Comparison of ENCODE assay signal across 8 cellular contexts in genomic region chr2:233426619-233427342, GRCh38.
DNase-seq lines count a peak whose midpoint lies in the region; ATAC-seq, FAIRE-seq and TF ChIP-seq lines count a peak whose summit lies in the region.

No MANE protein-coding gene starts in this region.

- peak overlapping the region in 1 of 2 experiments; percentile 13; a peak in 1 of 4 replicates for H3K27ac ChIP-seq in SK-N-SH (ENCODE audit: low read depth in 2 of 2, low read length in 1 of 2)
- H3K27ac ChIP-seq in K562 (ENCODE audit: extremely low read depth, low read depth, low read length): peak overlapping the region; percentile 94
- H3K27ac ChIP-seq in right cardiac atrium (ENCODE audit: low read length): no peak overlapping the region

- H3K9me3 ChIP-seq in SK-N-SH (no peaks in the 10 kb centered on the region), K562 (replicated peaks; ENCODE audit: control insufficient read depth, insufficient read depth, low read depth, low read length) (no peaks in the 10 kb centered on the region), skeletal muscle satellite cell (replicated peaks; ENCODE audit: low read length) (peaks cover 10% of the 10 kb centered on the region), right cardiac atrium (ENCODE audit: control insufficient read depth, low read length) (no peaks in the 10 kb centered on the region)

- TF ChIP-seq RAD21 in SK-N-SH (IDR thresholded peaks at IDR 0.05; ENCODE audit: low read length) (no peak), K562 (CRISPR knock-in tag; conservative IDR thresholded peaks at IDR 0.05 in 1 of 2, IDR thresholded peaks at IDR 0.05 in 1 of 2) (no peak)

- H3K9ac ChIP-seq in SK-N-SH (no peak overlapping the region), K562 (ENCODE audit: insufficient read depth in 1 of 2, low read depth in 2 of 2, low read length in 2 of 2) (peak overlapping the region in 1 of 2 experiments; percentile 45; a peak in 1 of 4 replicates), skeletal muscle satellite cell (ENCODE audit: low read depth, low read length) (peak overlapping the region; percentile 18)

- POLR2A ChIA-PET in SK-N-SH (lab: Yijun Ruan, JAX) (no interaction called here), K562 (lab: Yijun Ruan, JAX) (interaction anchor here (0.5 to 0.6 kb wide), 2 partner anchors 366 to 864 kb away, joined by 3 read pairs; no protein-coding TSS in a partner anchor)

- no peaks in the 10 kb centered on the region for H3K9me2 ChIP-seq in SK-N-SH

- CTCF ChIA-PET in SK-N-SH (lab: Yijun Ruan, JAX): interaction anchor here (1.2 to 5.1 kb wide), 3 partner anchors 10 to 18 kb away, joined by 3 to 29 read pairs (median 8); no protein-coding TSS in a partner anchor
- CTCF ChIA-PET in K562 (lab: Yijun Ruan, JAX; ENCODE audit: low intra/inter-chr PET ratio): no interaction called here

- no peak overlapping the region for H3K4me2 ChIP-seq in SK-N-SH
- peak overlapping the region; percentile 39 for H3K4me2 ChIP-seq in K562 (ENCODE audit: insufficient read depth, low read length)
- no peak overlapping the region for H3K4me2 ChIP-seq in skeletal muscle satellite cell (ENCODE audit: low read length)

- H2AFZ ChIP-seq in SK-N-SH (ENCODE audit: low read depth) (no peak overlapping the region), K562 (ENCODE audit: low read depth, low read length) (peak overlapping the region; percentile 25; the same call in 1 of the 2 replicates)

- DNase-seq in COLO829 (ENCODE audit: low spot score) (peak; percentile 54), SK-N-SH (no peak), K562 (ENCODE audit: extremely low read depth in 1 of 4, low spot score in 3 of 4) (peak; percentile 58 to 86 (median 62)), NCI-H748 treated with DMSO at 0.1 percent for 48 hours (lab: John Stamatoyannopoulos, UW) (no peak), right cardiac atrium (no peak), DMS79 treated with DMSO at 0.1 percent for 48 hours (lab: John Stamatoyannopoulos, UW) (no peak), UCSD-AML1 (lab: John Stamatoyannopoulos, UW; ENCODE audit: unreplicated experiment) (no peak)

- intact Hi-C loops in K562 (cut with micrococcal nuclease) (no loop called here), right cardiac atrium (cut with DNase I) (no loop called here)

- no peaks in the 10 kb centered on the region for H4K20me1 ChIP-seq in SK-N-SH (ENCODE audit: insufficient read depth)
- no peaks in the 10 kb centered on the region for H4K20me1 ChIP-seq in K562 (replicated peaks; ENCODE audit: control insufficient read depth, insufficient read depth, low read length)

- peak; percentile 91 for ATAC-seq in K562
- no peak for ATAC-seq in right cardiac atrium

- H3K4me3 ChIP-seq in SK-N-SH (ENCODE audit: low read depth in 2 of 2, low read length in 1 of 2) (no peak overlapping the region), K562 (no peak overlapping the region), skeletal muscle satellite cell (ENCODE audit: low read length) (no peak overlapping the region), right cardiac atrium (ENCODE audit: low read length) (no peak overlapping the region)

- TF ChIP-seq CTCF in SK-N-SH (IDR thresholded peaks at IDR 0.05) (no peak), K562 (IDR thresholded peaks at IDR 0.05 in 2 of 3, conservative IDR thresholded peaks at IDR 0.05 in 1 of 3; ENCODE audit: insufficient read depth in 2 of 3, low read depth in 1 of 3, low read length in 3 of 3) (no peak)

- H3K27me3 ChIP-seq in SK-N-SH (ENCODE audit: insufficient read depth) (no peaks in the 10 kb centered on the region), K562 (ENCODE audit: control insufficient read depth in 2 of 2, insufficient read depth in 2 of 2, low read length in 2 of 2) (no peaks in the 10 kb centered on the region), skeletal muscle satellite cell (ENCODE audit: control insufficient read depth, insufficient read depth, low read length) (no peaks in the 10 kb centered on the region), right cardiac atrium (ENCODE audit: control insufficient read depth, insufficient read depth) (no peaks in the 10 kb centered on the region)

- BruUV-seq in K562 (replicated peaks; lab: Mats Ljungman, UMichigan): no TSS peak

- H3K9me1 ChIP-seq in K562 (ENCODE audit: control insufficient read depth, insufficient read depth, low read length): no peaks in the 10 kb centered on the region

- H3F3A ChIP-seq in SK-N-SH (replicated peaks; ENCODE audit: insufficient read depth): peaks cover 15% of the 10 kb centered on the region

- peak; percentile 99 for FAIRE-seq in K562 (lab: Jason Lieb, UNC)

- TF ChIP-seq EP300 in SK-N-SH (IDR thresholded peaks at IDR 0.05; ENCODE audit: borderline replicate concordance in 1 of 2, low read depth in 1 of 2, low read length in 1 of 2): no peak
- TF ChIP-seq EP300 in K562 (IDR thresholded peaks at IDR 0.05; ENCODE audit: low read length): peak; percentile 89

- H3K36me3 ChIP-seq in SK-N-SH (replicated peaks in 1 of 2; ENCODE audit: control insufficient read depth in 1 of 2, insufficient read depth in 2 of 2, low read length in 1 of 2) (peaks cover 0 to 3% of the 10 kb centered on the region in 2 experiments), K562 (ENCODE audit: control insufficient read depth, insufficient read depth, low read length) (no peaks in the 10 kb centered on the region), skeletal muscle satellite cell (ENCODE audit: insufficient read depth, low read length) (no peaks in the 10 kb centered on the region)

- in situ Hi-C loops in K562 (cut with MboI): no loop called here

- no peak for TF ChIP-seq POLR2A in K562 (conservative IDR thresholded peaks at IDR 0.05)

- WGBS in SK-N-SH (ENCODE audit: low lambda C conversion rate): 50% methylated on average over 7 of the region's 7 CpGs
- 10% methylated on average over 7 of the region's 7 CpGs for WGBS in K562 (ENCODE audit: insufficient coverage, low coverage, missing lambda C conversion rate)
- WGBS in right cardiac atrium: 87% methylated on average over 7 of the region's 7 CpGs

- H3K4me1 ChIP-seq in SK-N-SH (ENCODE audit: control insufficient read depth in 1 of 2, insufficient read depth in 2 of 2, low read depth in 1 of 2, low read length in 1 of 2) (peaks cover 0 to 39% of the 10 kb centered on the region in 2 experiments; a peak in 3 of 4 replicates), K562 (replicated peaks in 1 of 2; ENCODE audit: control insufficient read depth in 2 of 2, insufficient read depth in 2 of 2, low read length in 2 of 2) (peaks cover 38 to 54% of the 10 kb centered on the region in 2 experiments; a peak in 4 of 5 replicates), skeletal muscle satellite cell (ENCODE audit: control insufficient read depth, insufficient read depth, low read length) (peaks cover 36% of the 10 kb centered on the region), right cardiac atrium (ENCODE audit: control insufficient read depth, insufficient read depth, low read length) (peaks cover 13% of the 10 kb centered on the region)

- H3K79me2 ChIP-seq in SK-N-SH (ENCODE audit: insufficient read depth) (peaks cover 82% of the 10 kb centered on the region), K562 (ENCODE audit: control insufficient read depth, insufficient read depth, low read length) (peaks cover 37% of the 10 kb centered on the region)

TF ChIP-seq in SK-N-SH, 30 proteins besides CTCF, POLR2A, EP300 and RAD21 (continues in another document):
- TF ChIP-seq USF1 (IDR thresholded peaks at IDR 0.05; ENCODE audit: borderline replicate concordance, low read depth) (0 out of 2 replicates have a peak, but pooled peaks have one; percentile 15), USF2 (IDR thresholded peaks at IDR 0.05; ENCODE audit: borderline replicate concordance, low read depth, low read length) (no peak), ELF1 (IDR thresholded peaks at IDR 0.05) (no peak), YY1 (IDR thresholded peaks at IDR 0.05; ENCODE audit: low read depth) (no peak), FOSL2 (IDR thresholded peaks at IDR 0.05; ENCODE audit: borderline replicate concordance, low read depth) (0 out of 2 replicates have a peak, but pooled peaks have one; percentile 27)

TF ChIP-seq in K562, 482 proteins besides CTCF, POLR2A, EP300 and RAD21 (continues in another document):
- TF ChIP-seq RBM39 (optimal IDR thresholded peaks at IDR 0.05; ENCODE audit: low read depth, low read length) (no peak), RCOR1 (IDR thresholded peaks at IDR 0.05; ENCODE audit: borderline replicate concordance in 1 of 2, low read depth in 2 of 2, low read length in 2 of 2) (peak in 1 of 2 experiments; percentile 89; a peak in 2 of 4 replicates), ZBTB17 (CRISPR knock-in tag; IDR thresholded peaks at IDR 0.05) (no peak), CCAR2 (IDR thresholded peaks at IDR 0.05; ENCODE audit: low read depth, low read length) (no peak), SMARCA5 (IDR thresholded peaks at IDR 0.05) (peak; percentile 30; the same call in 1 of the 2 replicates), C11orf30 (IDR thresholded peaks at IDR 0.05; ENCODE audit: low read depth) (peak; percentile 99), CTBP1 (IDR thresholded peaks at IDR 0.05; ENCODE audit: borderline replicate concordance) (peak; percentile 96), CTCFL (IDR thresholded peaks at IDR 0.05; ENCODE audit: borderline replicate concordance, insufficient read depth, low read depth, low read length, poor library complexity, severe bottlenecking) (no peak), CBX3 (IDR thresholded peaks at IDR 0.05; ENCODE audit: borderline replicate concordance in 1 of 2, low read length in 2 of 2) (peak in 1 of 2 experiments; percentile 87; a peak in 2 of 3 replicates), ETV1 (tag; conservative IDR thresholded peaks at IDR 0.05; ENCODE audit: low read depth) (0 out of 2 replicates have a peak, but pooled peaks have one; percentile 29), PTRF (tag; IDR thresholded peaks at IDR 0.05) (no peak), HDAC3 (IDR thresholded peaks at IDR 0.05; ENCODE audit: borderline replicate concordance, partially characterized antibody) (peak; percentile 60)

Comparison
In these comparisons a context has a peak if more than half of its experiments do, and no peak if none do; other contexts are left out.
1. DNase-seq: peak in COLO829 (single experiment) and K562 (4 of 4); none in SK-N-SH (single experiment), NCI-H748 treated with DMSO at 0.1 percent for 48 hours (single experiment), right cardiac atrium (0 of 3), DMS79 treated with DMSO at 0.1 percent for 48 hours (single experiment) and UCSD-AML1 (single experiment).